ENCODE assay signal across 19 cellular contexts in the genomic region with DNA sequence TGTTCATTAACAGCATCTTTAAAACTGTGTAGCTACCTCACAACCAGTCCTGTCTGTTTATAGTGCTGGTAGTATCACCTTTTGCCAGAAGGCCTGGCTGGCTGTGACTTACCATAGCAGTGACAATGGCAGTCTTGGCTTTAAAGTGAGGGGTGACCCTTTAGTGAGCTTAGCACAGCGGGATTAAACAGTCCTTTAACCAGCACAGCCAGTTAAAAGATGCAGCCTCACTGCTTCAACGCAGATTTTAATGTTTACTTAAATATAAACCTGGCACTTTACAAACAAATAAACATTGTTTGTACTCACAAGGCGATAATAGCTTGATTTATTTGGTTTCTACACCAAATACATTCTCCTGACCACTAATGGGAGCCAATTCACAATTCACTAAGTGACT. TPM values are rescaled to one million over a fixed set of nuclear protein-coding genes. Genes with fewer than 3 reads are reported as not detected.
A peak's percentile ranks its signal among the peaks of the same experiment; 100 is the strongest.
DNase-seq lines count a peak whose midpoint lies in the region; ATAC-seq, FAIRE-seq and TF ChIP-seq lines count a peak whose summit lies in the region.
"Had no signal": no experiment of that assay in that cellular context is flagged by ENCODE, and none has a peak within 500 bp of the region (broad histone marks: within the 10 kb centered on the region; RNA-seq: fewer than 3 reads in every experiment).

No MANE protein-coding gene starts in this region.

- peaks cover 17% of the 10 kb centered on the region in 2 experiments for H3K36me3 ChIP-seq in GM12878 (ENCODE audit: control insufficient read depth in 2 of 2, insufficient read depth in 2 of 2, low read length in 1 of 2)

- no peak overlapping the region for H2AFZ ChIP-seq in GM12878 (ENCODE audit: control insufficient read depth, low read depth, low read length)
- H2AFZ ChIP-seq: GM23338 had no signal

- peak overlapping the region; percentile 65 for H3K4me3 Mint-ChIP-seq in T-helper 2 cell treated with Interferon-gamma antibody and Interleukin-4, amounts not matched to agents 5 μg/mL and 100 μg/mL, for 36 hours
- H3K4me3 Mint-ChIP-seq: GM23338 had no signal

- FAIRE-seq in A549 (lab: Jason Lieb, UNC) (peak; percentile 18), GM12878 (lab: Jason Lieb, UNC) (no peak)
- FAIRE-seq: HTR-8/SVneo had no signal

- H3K9me3 ChIP-seq in A549 (no peaks in the 10 kb centered on the region), GM12878 (replicated peaks; ENCODE audit: control insufficient read depth, insufficient read depth, low read length) (no peaks in the 10 kb centered on the region)
- H3K9me3 ChIP-seq: SJSA1 had no signal

- SMC1A ChIA-PET in GM12878 (lab: Charles Lee; ENCODE audit: uncharacterized antibody, unreplicated experiment) = interaction anchor here (0.9 to 4.8 kb wide), 13 partner anchors 11 to 311 kb away, joined by 3 to 45 read pairs (median 4); no protein-coding TSS in a partner anchor

- no peak for TF ChIP-seq POLR2A in A549 (IDR thresholded peaks at IDR 0.05; ENCODE audit: low read length)
- TF ChIP-seq POLR2A in GM12878 (IDR thresholded peaks at IDR 0.05; ENCODE audit: low read depth, low read length) = no peak

- POLR2A ChIA-PET in A549 (lab: Yijun Ruan, JAX) (interaction anchor here (0.6 kb wide), 1 partner anchor 290 kb away, joined by 6 read pairs; no protein-coding TSS in a partner anchor), GM12878 (lab: Charles Lee) (interaction anchor here (0.6 to 3.2 kb wide), 4 partner anchors 49 to 306 kb away, joined by 4 to 15 read pairs (median 5); no protein-coding TSS in a partner anchor)

- ATAC-seq in A549 (no peak), GM12878 (no peak), HG03354 (IDR thresholded peaks at IDR 0.05; ENCODE audit: poor library complexity, severe bottlenecking, unreplicated experiment) (no peak)
- ATAC-seq: GM23338 had no signal

- peaks cover 31% of the 10 kb centered on the region for H3K79me2 ChIP-seq in GM12878 (ENCODE audit: control insufficient read depth, insufficient read depth, low read length)

- 57% methylated on average over 3 of the region's 3 CpGs for WGBS in A549 (ENCODE audit: missing lambda C conversion rate)
- 96% methylated on average over 3 of the region's 3 CpGs for WGBS in GM12878 (ENCODE audit: insufficient coverage, insufficient replicate concordance, low lambda C conversion rate, missing lambda C conversion rate)

- peaks cover 55% of the 10 kb centered on the region for H3K4me1 Mint-ChIP-seq in T-helper 2 cell treated with Interferon-gamma antibody and Interleukin-4, amounts not matched to agents 5 μg/mL and 100 μg/mL, for 36 hours (ENCODE audit: low read depth)

- H3K9ac ChIP-seq in GM12878 (ENCODE audit: control insufficient read depth, insufficient read depth, low read length) = no peak overlapping the region

- H3K27ac ChIP-seq in A549 = no peak overlapping the region
- no peak overlapping the region for H3K27ac ChIP-seq in GM12878 (ENCODE audit: control insufficient read depth, insufficient read depth)
- H3K27ac ChIP-seq: SJSA1 had no signal

- BruUV-seq in GM12878 (replicated peaks; lab: Mats Ljungman, UMichigan) = no TSS peak

- TF ChIP-seq CTCF in A549 (IDR thresholded peaks at IDR 0.05) (no peak), LNCaP clone FGC (IDR thresholded peaks at IDR 0.05; ENCODE audit: control insufficient read depth, extremely low read depth, insufficient read depth) (no peak), GM12878 (IDR thresholded peaks at IDR 0.05 in 2 of 3, conservative IDR thresholded peaks at IDR 0.05 in 1 of 3; ENCODE audit: control insufficient read depth in 2 of 3, extremely low read depth in 1 of 3, insufficient read depth in 1 of 3, low read depth in 3 of 3, low read length in 3 of 3) (no peak)

- intact Hi-C loops in GM12878 (cut with micrococcal nuclease; ENCODE audit: unreplicated experiment) = loop anchor here (5.0 kb wide), 1 partner anchor 538 kb away; no protein-coding TSS in a partner anchor

- H3K4me2 ChIP-seq in A549 (no peak overlapping the region), GM12878 (ENCODE audit: control insufficient read depth, insufficient read depth) (peak overlapping the region; percentile 1; the same call in 1 of the 2 replicates)
- H3K4me2 ChIP-seq: GM23338 had no signal

- H3K4me1 ChIP-seq in A549 (peaks cover 7% of the 10 kb centered on the region), GM12878 (ENCODE audit: control insufficient read depth, insufficient read depth, low read length) (peaks cover 5% of the 10 kb centered on the region; the same call in 1 of the 2 replicates)

- no peaks in the 10 kb centered on the region for H3K27me3 ChIP-seq in GM12878 (replicated peaks in 1 of 2; ENCODE audit: control insufficient read depth in 2 of 2, insufficient read depth in 2 of 2, low read length in 1 of 2)
- H3K27me3 ChIP-seq: SJSA1 had no signal

- in situ Hi-C loops in GM12878 (cut with MboI) = no loop called here

- H3K27ac Mint-ChIP-seq in T-helper 2 cell treated with Interferon-gamma antibody and Interleukin-4, amounts not matched to agents 5 μg/mL and 100 μg/mL, for 36 hours = peak overlapping the region; percentile 9
- H3K27ac Mint-ChIP-seq: GM23338 had no signal

- no peaks in the 10 kb centered on the region for H3K9me3 Mint-ChIP-seq in T-helper 2 cell treated with Interferon-gamma antibody and Interleukin-4, amounts not matched to agents 5 μg/mL and 100 μg/mL, for 36 hours
- H3K9me3 Mint-ChIP-seq: CD4-positive, alpha-beta memory T cell; GM23338 had no signal

- CTCF ChIA-PET in A549 (lab: Yijun Ruan, JAX) = interaction anchor here (1.1 to 13.9 kb wide), 6 partner anchors 12 to 306 kb away, joined by 3 to 374 read pairs (median 99); no protein-coding TSS in a partner anchor
- CTCF ChIA-PET in GM12878 (lab: Yijun Ruan, JAX) = interaction anchor here (0.6 to 4.4 kb wide), 11 partner anchors 12 to 531 kb away, joined by 3 to 53 read pairs (median 7); no protein-coding TSS in a partner anchor

- H4K20me1 ChIP-seq in GM12878 (ENCODE audit: control insufficient read depth, insufficient read depth) = peaks cover 3% of the 10 kb centered on the region

- TF ChIP-seq EP300 in A549 (IDR thresholded peaks at IDR 0.05) (no peak), GM12878 (IDR thresholded peaks at IDR 0.05; ENCODE audit: borderline replicate concordance in 1 of 2, control insufficient read depth in 1 of 2, low read depth in 2 of 2, low read length in 2 of 2) (no peak)

- no peak for DNase-seq in T-helper 2 cell treated with Interferon-gamma antibody and Interleukin-4, amounts not matched to agents 5 μg/mL and 100 μg/mL, for 36 hours (ENCODE audit: low spot score)
- no peak for DNase-seq in T-helper 2 cell
- DNase-seq in A549 (ENCODE audit: low read depth in 1 of 2, low spot score in 1 of 2) = no peak
- DNase-seq in LNCaP clone FGC (ENCODE audit: low read depth) = peak; percentile 34
- DNase-seq in GM12878 (ENCODE audit: low read depth, low spot score) = no peak
- DNase-seq in middle frontal gyrus (ENCODE audit: extremely low spot score, low spot score) = no peak
- no peak for DNase-seq in activated gamma-delta T cell treated with Interleukin-2 at 50 U/mL for 16 hours
- DNase-seq: AML-193; CD4-positive, alpha-beta memory T cell; DMS79 treated with DMSO at 0.1 percent for 48 hours; MM.1S; NCI-H1105 treated with DMSO at 0.1 percent for 48 hours; NCI-H1930; NCI-H510A treated with DMSO at 0.1 percent for 48 hours had no signal

- H3K27me3 Mint-ChIP-seq in T-helper 2 cell treated with Interferon-gamma antibody and Interleukin-4, amounts not matched to agents 5 μg/mL and 100 μg/mL, for 36 hours (ENCODE audit: low read depth) = no peaks in the 10 kb centered on the region

- RAD21 ChIA-PET in GM12878 (lab: Charles Lee; ENCODE audit: unreplicated experiment) = interaction anchor here (1.1 to 13.8 kb wide), 6 partner anchors 44 to 318 kb away, joined by 3 to 181 read pairs (median 10); partner anchors contain the start of gene ODC1

- H3K4me3 ChIP-seq in A549 = no peak overlapping the region
- no peak overlapping the region for H3K4me3 ChIP-seq in LNCaP clone FGC (ENCODE audit: low read depth, low read length)
- no peak overlapping the region for H3K4me3 ChIP-seq in GM12878
- H3K4me3 ChIP-seq: GM23338, SJSA1 had no signal

- peaks cover 76% of the 10 kb centered on the region for H3K36me3 Mint-ChIP-seq in T-helper 2 cell treated with Interferon-gamma antibody and Interleukin-4, amounts not matched to agents 5 μg/mL and 100 μg/mL, for 36 hours (ENCODE audit: low read depth)
- H3K36me3 Mint-ChIP-seq: CD4-positive, alpha-beta memory T cell had no signal

- TF ChIP-seq RAD21 in A549 (conservative IDR thresholded peaks at IDR 0.05 in 1 of 2, IDR thresholded peaks at IDR 0.05 in 1 of 2) (no peak), GM12878 (IDR thresholded peaks at IDR 0.05; ENCODE audit: insufficient read depth, low read depth, low read length) (no peak)

RNA-seq across cellular contexts. Expression of gene RRM2, which starts 7.0 kb away (rescaled TPM):
- polyA plus RNA-seq in A549 (2011; rRNA removed) (65.1 and 84.4 TPM in 2 replicates), A549 (2017; fragmentation: RNase III; extraction: RNeasy Plus Mini Kit Qiagen cat#74134 plus additional on column Dnase treatment) (111 to 150 TPM (median 121 TPM) in 3 replicates), GM12878 (2011; rRNA removed) (107 and 115 TPM in 2 replicates), GM12878 (2014; fragmentation: Illumina TruSeq; extraction: Trizol) (163 and 186 TPM in 2 replicates), GM12878 (2014; fragmentation: Nextera tagmentation; extraction: Ambion mirVana) (10 to 100 TPM; 54.4 to 64.5 TPM), GM12878 (2014; rRNA removed) (196 and 232 TPM in 2 replicates), GM12878 (2016; fragmentation: Nextera tagmentation; extraction: Ambion mirVana) (100 to 1,000 TPM; 768 to 771 TPM)
- polyA plus RNA-seq in A549 (2012; cell fraction: cytosol; rRNA removed) = 199 and 238 TPM in 2 replicates
- 130 and 275 TPM in 2 replicates for polyA plus RNA-seq in A549 (2012; cell fraction: nucleus; rRNA removed)
- polyA minus RNA-seq in A549 (2011; rRNA and poly(A)+ RNA removed) = 37.3 and 46.5 TPM in 2 replicates
- total RNA-seq in GM12878 (2013; cell fraction: nucleolus; rRNA removed) = 77.7 and 79.7 TPM in 2 replicates
- total RNA-seq in GM12878 (2014; rRNA removed) (146 and 155 TPM in 2 replicates), GM12878 (2014; rRNA removed; fragmentation: Illumina TruSeq; extraction: Trizol) (122 and 130 TPM in 2 replicates), GM12878 (2021) (231 and 270 TPM in 2 replicates)
- polyA plus RNA-seq in GM12878 (2011; ENCODE audit: low read depth) = 84.7 TPM
- 65.3 and 137 TPM in 2 replicates for polyA plus RNA-seq in GM12878 (2011; cell fraction: cytosol; rRNA removed)
- polyA plus RNA-seq in GM12878 (2011; cell fraction: nucleus; rRNA removed) = 94.8 and 222 TPM in 2 replicates
- 116 and 143 TPM in 2 replicates for polyA plus RNA-seq in GM12878 (2012)
- 92.5 and 95.8 TPM in 2 replicates for polyA minus RNA-seq in GM12878 (2011; rRNA and poly(A)+ RNA removed)
- 91.1 and 93.3 TPM in 2 replicates for polyA minus RNA-seq in GM12878 (2011; cell fraction: cytosol; rRNA and poly(A)+ RNA removed)
- 97.6 and 221 TPM in 2 replicates for polyA minus RNA-seq in GM12878 (2011; cell fraction: nucleus; rRNA and poly(A)+ RNA removed)

RNA-seq across cellular contexts. Expression of gene CYS1, which starts 49.3 kb away (rescaled TPM):
- polyA plus RNA-seq in A549 (2011; rRNA removed) (0.53 and 0.68 TPM in 2 replicates), A549 (2017; fragmentation: RNase III; extraction: RNeasy Plus Mini Kit Qiagen cat#74134 plus additional on column Dnase treatment) (0.64 to 1.2 TPM (median 1.1 TPM) in 3 replicates), GM12878 (2011; rRNA removed) (2.7 and 4.2 TPM in 2 replicates), GM12878 (2014; fragmentation: Illumina TruSeq; extraction: Trizol) (0.76 and 2.1 TPM in 2 replicates), GM12878 (2014; fragmentation: Nextera tagmentation; extraction: Ambion mirVana) (under 1 TPM; 0.35 to 0.90 TPM), GM12878 (2014; rRNA removed) (4.8 and 5.1 TPM in 2 replicates), GM12878 (2016; fragmentation: Nextera tagmentation; extraction: Ambion mirVana) (1 to 10 TPM in 1 of 2 experiments, under 1 TPM in 1; 0.96 to 1.3 TPM)
- polyA plus RNA-seq in A549 (2012; cell fraction: cytosol; rRNA removed) = 0.41 and 0.87 TPM in 2 replicates
- polyA plus RNA-seq in A549 (2012; cell fraction: nucleus; rRNA removed) = 0.48 and 0.71 TPM in 2 replicates
- polyA minus RNA-seq in A549 (2011; rRNA and poly(A)+ RNA removed) = 0.17 and 1.2 TPM in 2 replicates
- total RNA-seq in GM12878 (2013; cell fraction: nucleolus; rRNA removed) = 2.1 and 2.7 TPM in 2 replicates
- total RNA-seq in GM12878 (2014; rRNA removed) (5.8 and 7.5 TPM in 2 replicates), GM12878 (2014; rRNA removed; fragmentation: Illumina TruSeq; extraction: Trizol) (2.8 and 3.0 TPM in 2 replicates), GM12878 (2021) (5.8 and 6.4 TPM in 2 replicates)
- 1.5 TPM for polyA plus RNA-seq in GM12878 (2011; ENCODE audit: low read depth)
- polyA plus RNA-seq in GM12878 (2011; cell fraction: cytosol; rRNA removed) = 5.6 and 9.3 TPM in 2 replicates
- 4.6 and 5.1 TPM in 2 replicates for polyA plus RNA-seq in GM12878 (2011; cell fraction: nucleus; rRNA removed)
- 3.4 and 5.3 TPM in 2 replicates for polyA plus RNA-seq in GM12878 (2012)
- 1.5 and 6.0 TPM in 2 replicates for polyA minus RNA-seq in GM12878 (2011; rRNA and poly(A)+ RNA removed)
- polyA minus RNA-seq in GM12878 (2011; cell fraction: cytosol; rRNA and poly(A)+ RNA removed) = 2.1 and 3.9 TPM in 2 replicates
- polyA minus RNA-seq in GM12878 (2011; cell fraction: nucleus; rRNA and poly(A)+ RNA removed) = 1.5 and 2.4 TPM in 2 replicates
- total RNA-seq: A673; CD4-positive, alpha-beta memory T cell had no signal
- polyA plus RNA-seq: CD4-positive, alpha-beta memory T cell had no signal
